ENCODE assay signal across 9 cellular contexts in the genomic region with DNA sequence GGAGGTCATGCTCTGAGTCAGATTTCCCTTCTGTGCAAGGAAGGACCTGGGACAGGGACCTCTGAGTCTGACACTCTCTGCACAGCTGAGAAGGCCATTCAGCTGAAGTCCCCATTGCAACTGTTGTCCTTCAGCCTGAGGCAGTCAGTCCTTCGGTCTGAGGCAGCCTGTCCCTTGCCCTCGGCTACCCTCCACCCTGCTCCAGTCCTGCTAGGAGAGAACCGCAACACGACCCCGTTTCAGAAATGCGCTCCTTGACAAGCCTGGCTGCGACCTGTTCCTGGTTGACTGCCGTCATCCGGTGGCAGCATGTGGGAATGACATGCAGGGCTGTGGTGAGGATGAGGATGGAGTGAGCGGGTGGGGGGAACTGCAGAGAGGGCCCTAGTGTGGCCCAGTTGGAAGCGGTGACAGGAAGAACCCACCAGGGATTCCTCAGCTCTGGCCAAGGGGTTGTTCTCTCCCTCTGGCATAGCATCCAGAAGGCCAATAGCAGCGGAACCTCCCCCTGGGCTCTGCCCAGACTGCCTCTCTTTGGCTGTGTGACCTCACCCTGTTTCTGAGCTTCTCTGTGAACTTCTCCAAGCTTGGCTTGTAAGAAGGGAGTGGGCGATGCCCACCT. TPM values are rescaled to one million over a fixed set of nuclear protein-coding genes. Genes with fewer than 3 reads are reported as not detected.
DNase-seq lines count a peak whose midpoint lies in the region; ATAC-seq and TF ChIP-seq lines count a peak whose summit lies in the region.
"Had no signal": no experiment of that assay in that cellular context is flagged by ENCODE, and none has a peak within 500 bp of the region (broad histone marks: within the 10 kb centered on the region; RNA-seq: fewer than 3 reads in every experiment).

No MANE protein-coding gene starts in this region.

- H3K36me3 ChIP-seq in upper lobe of left lung: no peaks in the 10 kb centered on the region
- H3K36me3 ChIP-seq: BLaER1 treated with 17β-estradiol and CSF1 and Interleukin-3, amounts not matched to agents 10 nM and 100 nM had no signal

- no peaks in the 10 kb centered on the region for H3K27me3 ChIP-seq in upper lobe of left lung
- H3K27me3 ChIP-seq: BLaER1 treated with 17β-estradiol and CSF1 and Interleukin-3, amounts not matched to agents 10 nM and 100 nM had no signal

- TF ChIP-seq CTCF in glutamatergic neuron (IDR thresholded peaks at IDR 0.05; ENCODE audit: partially characterized antibody, unreplicated experiment) (peak; percentile 91), upper lobe of left lung (IDR thresholded peaks at IDR 0.05) (peak; percentile 97 to 98 (median 98))

- no peak overlapping the region for H3K4me3 Mint-ChIP-seq in glutamatergic neuron (ENCODE audit: unreplicated experiment)

- peak; percentile 64 for DNase-seq in NCI-H1436 (lab: John Stamatoyannopoulos, UW)
- no peak for DNase-seq in NCI-H1436 treated with DMSO at 0.1 percent for 48 hours (lab: John Stamatoyannopoulos, UW)
- DNase-seq in KG1 (lab: John Stamatoyannopoulos, UW): peak; percentile 34
- peak; percentile 78 for DNase-seq in SK-MEL-5 (ENCODE audit: low read depth, low spot score)
- peak; percentile 75 for DNase-seq in activated naive CD4-positive, alpha-beta T cell treated with Interleukin-2 at 50 U/mL for 16 hours
- DNase-seq in glutamatergic neuron: peak; percentile 84
- peak; percentile 56 for DNase-seq in pons (ENCODE audit: low spot score)
- DNase-seq in upper lobe of left lung: peak in 1 of 2 donors; percentile 74

- no peak overlapping the region for H3K27ac ChIP-seq in upper lobe of left lung
- H3K27ac ChIP-seq: BLaER1 treated with 17β-estradiol and CSF1 and Interleukin-3, amounts not matched to agents 10 nM and 100 nM had no signal

- H3K27me3 Mint-ChIP-seq in glutamatergic neuron (ENCODE audit: unreplicated experiment): peaks cover 7% of the 10 kb centered on the region

- 10 to 15% methylated on average over 12 to 13 of the region's 13 CpGs for WGBS in upper lobe of left lung, 2 donors

- TF ChIP-seq POLR2A in upper lobe of left lung (IDR thresholded peaks at IDR 0.05): no peak

- no peak for TF ChIP-seq EP300 in upper lobe of left lung (IDR thresholded peaks at IDR 0.05)

- peaks cover 16% of the 10 kb centered on the region for H3K4me1 Mint-ChIP-seq in glutamatergic neuron (ENCODE audit: low read depth, unreplicated experiment)

- peak; percentile 66 to 87 for ATAC-seq in upper lobe of left lung (ENCODE audit: low FRiP score in 2 of 2)

- H3K9me3 Mint-ChIP-seq in glutamatergic neuron (ENCODE audit: unreplicated experiment): peaks cover 7% of the 10 kb centered on the region

- no peaks in the 10 kb centered on the region for H3K36me3 Mint-ChIP-seq in glutamatergic neuron (ENCODE audit: unreplicated experiment)

- no peak overlapping the region for H3K4me3 ChIP-seq in upper lobe of left lung
- H3K4me3 ChIP-seq: BLaER1 treated with 17β-estradiol and CSF1 and Interleukin-3, amounts not matched to agents 10 nM and 100 nM had no signal

- in situ Hi-C loops in SK-MEL-5 (cut with HindIII; ENCODE audit: low pct_unique_long_range_greater_than_20kb, low sequenced_read_pairs): no loop called here

- no peaks in the 10 kb centered on the region for H3K9me3 ChIP-seq in upper lobe of left lung
- H3K9me3 ChIP-seq: BLaER1 treated with 17β-estradiol and CSF1 and Interleukin-3, amounts not matched to agents 10 nM and 100 nM had no signal

- no peak overlapping the region for H3K27ac Mint-ChIP-seq in glutamatergic neuron (ENCODE audit: unreplicated experiment)

- H3K4me1 ChIP-seq in upper lobe of left lung: peaks cover 0 to 16% (median 7%) of the 10 kb centered on the region in 4 donors

RNA-seq across cellular contexts. Expression of gene ANGPT4, which starts 40.3 kb away (rescaled TPM):
- total RNA-seq in SK-MEL-5 (2014; rRNA removed; shearing (Covaris generic)): not detected in 2 replicates
- not detected in 2 replicates for polyA plus RNA-seq in SK-MEL-5 (2015; cell fraction: cytosol; rRNA removed)
- polyA plus RNA-seq in SK-MEL-5 (2015; cell fraction: nucleus; rRNA removed): not detected in 2 replicates
- total RNA-seq in glutamatergic neuron (ENCODE audit: unreplicated experiment) (0.22 TPM), upper lobe of left lung (1 to 10 TPM in 5 of 6 donors, under 1 TPM in 1; 0.39 to 3.0 (median 1.4) TPM)

RNA-seq across cellular contexts. Expression of gene RSPO4, which starts 45.7 kb away (rescaled TPM):
- 0.24 TPM in 1 of 2 replicates, not detected in the other for total RNA-seq in SK-MEL-5 (2014; rRNA removed; shearing (Covaris generic))
- polyA plus RNA-seq in SK-MEL-5 (2015; cell fraction: cytosol; rRNA removed): 1.3 and 3.9 TPM in 2 replicates
- 1.9 TPM in 1 of 2 replicates, not detected in the other for polyA plus RNA-seq in SK-MEL-5 (2015; cell fraction: nucleus; rRNA removed)
- total RNA-seq in glutamatergic neuron (ENCODE audit: unreplicated experiment) (0.86 TPM), upper lobe of left lung (10 to 100 TPM in 1 of 6 donors, 1 to 10 TPM in 4, under 1 TPM in 1; 0.49 to 11.2 (median 4.4) TPM)
